In the genomic region with DNA sequence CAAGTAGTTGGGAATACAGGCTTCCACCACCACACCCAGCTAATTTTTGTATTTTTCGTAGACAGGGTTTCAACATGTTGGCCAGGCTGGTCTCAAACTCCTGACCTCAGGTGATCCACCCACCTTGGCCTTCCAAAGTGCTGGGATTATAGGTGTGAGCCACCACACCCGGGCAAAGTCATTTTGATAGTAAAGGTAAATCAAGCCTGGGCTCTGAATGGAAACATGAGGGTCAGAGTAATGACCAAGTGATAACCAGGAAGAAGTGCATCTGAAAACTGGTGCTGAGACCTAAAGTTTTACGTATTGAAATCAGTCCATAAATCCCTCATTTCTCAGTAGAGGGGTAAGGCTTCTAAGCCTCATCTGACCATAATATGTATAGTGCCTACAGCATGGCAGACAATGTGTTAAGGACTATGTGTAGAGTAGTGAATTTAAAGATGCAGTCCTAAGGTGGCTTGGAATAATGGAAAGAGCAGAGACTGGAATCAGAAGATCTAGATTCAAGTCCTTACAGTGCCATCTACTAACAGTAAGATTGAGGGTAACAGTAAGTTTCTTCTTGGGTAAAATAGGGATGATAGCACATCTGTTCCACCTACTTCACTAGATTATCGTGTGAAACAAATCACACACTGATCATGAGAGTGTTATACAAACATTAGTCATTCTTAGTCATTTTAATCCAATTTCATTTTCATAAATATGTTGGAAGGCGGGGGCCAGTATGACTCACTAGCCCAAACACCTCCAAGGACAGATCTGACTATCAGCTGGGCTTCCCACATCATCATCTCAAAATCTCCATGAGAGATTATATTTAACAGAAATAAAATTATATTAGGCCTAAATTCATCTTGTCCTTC, we compare ENCODE assay signal across 8 cellular contexts. TPM values are rescaled to one million over a fixed set of nuclear protein-coding genes. Genes with fewer than 3 reads are reported as not detected.
A peak's percentile ranks its signal among the peaks of the same experiment; 100 is the strongest.
DNase-seq lines count a peak whose midpoint lies in the region; ATAC-seq and TF ChIP-seq lines count a peak whose summit lies in the region.

No MANE protein-coding gene starts in this region.

- H3K36me3 Mint-ChIP-seq in activated CD8-positive, alpha-beta T cell treated with anti-CD3 and anti-CD28 coated beads, Interleukin-2, amount 10 ng/mL, durations not matched to agents 7 days and 5 days (ENCODE audit: low read depth): peaks cover 14% of the 10 kb centered on the region

- no peaks in the 10 kb centered on the region for H3K27me3 ChIP-seq in HAP-1 (ENCODE audit: low read depth)

- no peaks in the 10 kb centered on the region for H3K27me3 Mint-ChIP-seq in activated CD8-positive, alpha-beta T cell treated with anti-CD3 and anti-CD28 coated beads, Interleukin-2, amount 10 ng/mL, durations not matched to agents 7 days and 5 days (ENCODE audit: low read depth)

- ATAC-seq in GM19324 (IDR thresholded peaks at IDR 0.05; ENCODE audit: low FRiP score, unreplicated experiment): peak; percentile 49
- ATAC-seq in HG03354 (IDR thresholded peaks at IDR 0.05; ENCODE audit: poor library complexity, severe bottlenecking, unreplicated experiment): peak; percentile 70
- peak; percentile 75 for ATAC-seq in activated CD8-positive, alpha-beta T cell treated with anti-CD3 and anti-CD28 coated beads, Interleukin-2, amount 10 ng/mL, durations not matched to agents 7 days and 5 days

- H3K36me3 ChIP-seq in HAP-1 (replicated peaks): no peaks in the 10 kb centered on the region; the same call in 1 of the 2 replicates

- H3K9me3 ChIP-seq in HAP-1: no peaks in the 10 kb centered on the region

- in situ Hi-C loops in HAP-1 (cut with MboI; ENCODE audit: low sequenced_read_pairs): loop anchor here (10.0 kb wide), 1 partner anchor 196 kb away; no protein-coding TSS in a partner anchor

- H3K4me1 ChIP-seq in HAP-1: peaks cover 5% of the 10 kb centered on the region; the same call in 1 of the 2 replicates

- DNase-seq in A172 (ENCODE audit: low spot score): peak; percentile 48
- DNase-seq in activated CD8-positive, alpha-beta T cell treated with anti-CD3 and anti-CD28 coated beads, Interleukin-2, amount 10 ng/mL, durations not matched to agents 7 days and 5 days: peak; percentile 47
- peak; percentile 92 for DNase-seq in fibroblast of mammary gland (ENCODE audit: low read depth)
- DNase-seq in stimulated activated CD4-positive, alpha-beta T cell treated with anti-CD3 and anti-CD28 coated beads, Interleukin-4, amount 100 ng/mL, for 1 hour: peak; percentile 63
- DNase-seq in iPS-NIHi7 (ENCODE audit: extremely low spot score): no peak
- no peak for DNase-seq in HAP-1 (ENCODE audit: low spot score in 2 of 2)

- peak overlapping the region; percentile 58 for H3K4me3 Mint-ChIP-seq in activated CD8-positive, alpha-beta T cell treated with anti-CD3 and anti-CD28 coated beads, Interleukin-2, amount 10 ng/mL, durations not matched to agents 7 days and 5 days

- H3K27ac Mint-ChIP-seq in activated CD8-positive, alpha-beta T cell treated with anti-CD3 and anti-CD28 coated beads, Interleukin-2, amount 10 ng/mL, durations not matched to agents 7 days and 5 days: peak overlapping the region; percentile 78

- POLR2A ChIA-PET in activated CD8-positive, alpha-beta T cell treated with anti-CD3 and anti-CD28 coated beads, Interleukin-2, amount 10 ng/mL, durations not matched to agents 7 days and 5 days (lab: Charles Lee): no interaction called here

- no peak for TF ChIP-seq CTCF in fibroblast of mammary gland (conservative IDR thresholded peaks at IDR 0.05; ENCODE audit: control insufficient read depth, insufficient read depth, low read depth, low read length)

- H3K4me1 Mint-ChIP-seq in activated CD8-positive, alpha-beta T cell treated with anti-CD3 and anti-CD28 coated beads, Interleukin-2, amount 10 ng/mL, durations not matched to agents 7 days and 5 days (ENCODE audit: low read depth): peaks cover 42% of the 10 kb centered on the region

- no peak overlapping the region for H3K4me3 ChIP-seq in fibroblast of mammary gland (ENCODE audit: control insufficient read depth, low read depth, low read length)
- no peak overlapping the region for H3K4me3 ChIP-seq in HAP-1

- CTCF ChIA-PET in activated CD8-positive, alpha-beta T cell treated with anti-CD3 and anti-CD28 coated beads, Interleukin-2, amount 10 ng/mL, durations not matched to agents 7 days and 5 days (lab: Charles Lee): interaction anchor here (1.2 to 2.2 kb wide), 4 partner anchors 10 to 669 kb away, joined by 3 to 12 read pairs (median 8); partner anchors contain the start of genes MAP4K5 and NEMF

- no peaks in the 10 kb centered on the region for H3K9me3 Mint-ChIP-seq in activated CD8-positive, alpha-beta T cell treated with anti-CD3 and anti-CD28 coated beads, Interleukin-2, amount 10 ng/mL, durations not matched to agents 7 days and 5 days (ENCODE audit: insufficient read depth)

RNA-seq across cellular contexts. Expression of gene MAP4K5, which starts 11.2 kb away (rescaled TPM):
- total RNA-seq in A172 (2014; rRNA removed; shearing (Covaris generic)): 42.0 and 44.4 TPM in 2 replicates
- 10 to 100 TPM; 28.3 to 28.6 TPM for total RNA-seq in activated CD8-positive, alpha-beta T cell treated with anti-CD3 and anti-CD28 coated beads, Interleukin-2, amount 10 ng/mL, durations not matched to agents 7 days and 5 days

RNA-seq across cellular contexts. Expression of gene ATL1, which starts 38.8 kb away (rescaled TPM):
- total RNA-seq in A172 (2014; rRNA removed; shearing (Covaris generic)): 14.0 and 15.8 TPM in 2 replicates
- 1 to 10 TPM; 1.4 to 1.5 TPM for total RNA-seq in activated CD8-positive, alpha-beta T cell treated with anti-CD3 and anti-CD28 coated beads, Interleukin-2, amount 10 ng/mL, durations not matched to agents 7 days and 5 days

Comparison
In these comparisons a context has a peak if more than half of its experiments do, and no peak if none do; other contexts are left out.
1. DNase-seq: peak in A172 (single experiment), activated CD8-positive, alpha-beta T cell treated with anti-CD3 and anti-CD28 coated beads, Interleukin-2, amount 10 ng/mL, durations not matched to agents 7 days and 5 days (single experiment), fibroblast of mammary gland (single experiment) and stimulated activated CD4-positive, alpha-beta T cell treated with anti-CD3 and anti-CD28 coated beads, Interleukin-4, amount 100 ng/mL, for 1 hour (single experiment); none in iPS-NIHi7 (single experiment) and HAP-1 (0 of 2).
2. Peak in every context shown above with its lines, with median percentiles within 50 percentile points of each other: ATAC-seq.